In the genomic region with DNA sequence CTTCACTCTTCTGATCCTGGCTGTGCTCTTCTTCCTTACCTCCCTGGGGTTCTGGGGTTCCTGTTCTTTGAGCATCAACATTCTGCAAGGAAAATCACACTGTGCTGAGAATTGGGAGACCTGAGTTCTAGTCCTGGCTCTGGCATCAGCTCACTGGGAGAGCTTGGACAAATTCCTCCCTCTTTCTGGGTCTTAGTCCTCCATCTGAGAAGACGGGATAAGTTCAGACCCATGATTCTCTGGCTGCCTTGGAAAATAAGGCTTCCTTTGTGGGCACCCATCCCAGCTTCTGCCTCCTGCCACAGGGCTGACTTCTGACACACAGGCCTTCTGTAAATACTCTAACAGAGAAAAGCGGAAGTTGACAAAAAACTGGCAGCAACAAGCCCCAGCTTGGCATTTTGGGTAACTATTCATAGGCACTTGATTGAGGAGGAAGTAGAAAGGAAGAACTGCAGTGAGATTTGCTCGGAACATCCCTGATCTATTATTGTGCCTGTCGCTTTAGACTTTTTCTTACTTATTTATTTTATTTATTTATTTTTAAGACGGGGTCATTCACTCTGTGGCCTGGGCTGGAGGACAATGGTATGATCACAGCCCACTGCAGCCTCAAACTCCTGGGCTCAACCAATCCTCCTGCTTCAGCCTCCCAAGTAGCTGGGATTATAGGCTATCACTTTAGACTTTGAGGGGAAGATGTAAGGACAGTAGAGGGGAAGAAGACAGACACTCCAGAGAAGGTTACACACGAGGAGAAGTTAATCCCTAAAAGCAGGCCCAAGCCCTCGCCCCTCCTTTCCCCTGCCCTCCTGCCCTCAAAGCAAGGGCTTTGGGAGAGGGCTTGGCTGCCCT, we compare ENCODE assay signal across 7 cellular contexts. TPM values are rescaled to one million over a fixed set of nuclear protein-coding genes. Genes with fewer than 3 reads are reported as not detected.
A peak's percentile ranks its signal among the peaks of the same experiment; 100 is the strongest.
DNase-seq lines count a peak whose midpoint lies in the region; ATAC-seq and TF ChIP-seq lines count a peak whose summit lies in the region.

No MANE protein-coding gene starts in this region.

- in situ Hi-C loops in transverse colon (cut with MboI; ENCODE audit: low pct_ligation_motif_present in 1 of 4, low pct_unique_long_range_greater_than_20kb in 1 of 4, low sequenced_read_pairs in 3 of 4) = no loop called here

- H3K4me3 ChIP-seq in colonic mucosa = no peak overlapping the region
- no peak overlapping the region for H3K4me3 ChIP-seq in transverse colon

- H3K27ac ChIP-seq in colonic mucosa = peak overlapping the region; percentile 53
- peak overlapping the region; percentile 75 to 84 (median 80) for H3K27ac ChIP-seq in transverse colon

- ATAC-seq in GM18861 (IDR thresholded peaks at IDR 0.05; ENCODE audit: unreplicated experiment) (peak; percentile 67), HG03159 (IDR thresholded peaks at IDR 0.05; ENCODE audit: unreplicated experiment) (peak; percentile 73)

- no peak for TF ChIP-seq EP300 in transverse colon (IDR thresholded peaks at IDR 0.05; ENCODE audit: low read depth)

- no peaks in the 10 kb centered on the region for H3K27me3 ChIP-seq in colonic mucosa
- H3K27me3 ChIP-seq in transverse colon = no peaks in the 10 kb centered on the region

- TF ChIP-seq CTCF in colonic mucosa (IDR thresholded peaks at IDR 0.05) (no peak), transverse colon (IDR thresholded peaks at IDR 0.05) (no peak)

- 26 to 51% methylated on average over 3 to 7 of the region's 7 CpGs for WGBS in transverse colon (ENCODE audit: low coverage in 1 of 2), 2 donors

- DNase-seq in T-helper 2 cell (peak in 3 of 5 experiments; percentile 33 to 90 (median 60)), colonic mucosa (peak; percentile 63), mesenteric fat pad (ENCODE audit: low spot score) (peak; percentile 84), transverse colon (peak; percentile 58), NCI-H69 (lab: John Stamatoyannopoulos, UW) (no peak)

- peak overlapping the region in 1 of 2 donors; percentile 65 for H3K9ac ChIP-seq in colonic mucosa (ENCODE audit: low read depth in 2 of 2, low read length in 2 of 2)

- H3K4me1 ChIP-seq in colonic mucosa = no peaks in the 10 kb centered on the region
- H3K4me1 ChIP-seq in transverse colon = peaks cover 6 to 19% (median 15%) of the 10 kb centered on the region in 4 donors

- peak; percentile 55 for TF ChIP-seq POLR2A in transverse colon (IDR thresholded peaks at IDR 0.05)

- H3K36me3 ChIP-seq in colonic mucosa = no peaks in the 10 kb centered on the region
- H3K36me3 ChIP-seq in transverse colon = no peaks in the 10 kb centered on the region

- intact Hi-C loops in colonic mucosa (cut with DNase I) = no loop called here
- intact Hi-C loops in transverse colon (cut with DNase I; ENCODE audit: low total_unique reads) = no loop called here

- H3K9me3 ChIP-seq in colonic mucosa (no peaks in the 10 kb centered on the region), transverse colon (no peaks in the 10 kb centered on the region)

RNA-seq across cellular contexts. Expression of a gene that starts 7.9 kb away (rescaled TPM):
- 100 to 1,000 TPM; 348 to 401 TPM for total RNA-seq in colonic mucosa
- total RNA-seq in mesenteric fat pad = 399 TPM
- 100 to 1,000 TPM; 103 to 189 (median 149) TPM for total RNA-seq in transverse colon
